In the genomic region with DNA sequence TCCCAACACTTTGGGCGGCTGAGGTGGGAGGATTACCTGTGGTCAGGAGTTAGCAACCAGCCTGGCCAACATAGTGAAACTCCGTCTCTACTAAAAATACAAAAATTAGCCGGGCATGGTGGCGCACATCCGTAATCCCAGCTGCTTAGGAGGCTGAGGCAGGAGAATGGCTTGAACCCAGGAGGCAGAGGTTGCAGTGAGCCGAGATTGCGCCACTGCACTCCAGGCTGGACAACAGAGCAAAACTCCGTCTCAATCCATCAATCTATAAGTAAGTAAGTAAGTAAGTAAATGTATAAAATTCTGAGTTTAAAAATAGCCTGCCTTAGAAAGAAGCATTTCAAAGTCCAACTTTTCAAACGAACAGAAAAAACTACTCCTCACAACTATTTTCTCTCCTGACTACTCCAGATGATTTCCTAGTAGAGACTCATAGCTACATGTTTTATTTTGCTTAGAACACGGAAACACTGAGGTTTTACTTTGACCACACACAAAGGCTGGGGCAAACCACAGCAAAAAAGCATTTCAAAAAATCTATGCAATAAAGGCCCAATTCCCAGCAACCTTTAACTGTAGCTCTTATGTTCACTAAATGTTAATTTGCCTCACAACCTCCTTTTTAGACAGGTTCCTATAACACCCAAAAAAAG, we compare ENCODE assay signal across 8 cellular contexts. TPM values are rescaled to one million over a fixed set of nuclear protein-coding genes. Genes with fewer than 3 reads are reported as not detected.
DNase-seq lines count a peak whose midpoint lies in the region; ATAC-seq and TF ChIP-seq lines count a peak whose summit lies in the region.

No MANE protein-coding gene starts in this region.

- no peaks in the 10 kb centered on the region for H4K20me1 ChIP-seq in fibroblast of lung (ENCODE audit: control insufficient read depth, extremely low read depth, insufficient read depth, low read length)

- H3K27ac Mint-ChIP-seq in T-helper 1 cell treated with Interleukin-12 subunit alpha and Interleukin-12 subunit beta and Interleukin-4 antibody, amounts not matched to agents 30 μg/mL and 1 μg/mL, for 36 hours, result peak overlapping the region; percentile 78

- intact Hi-C loops in left ventricle myocardium inferior (cut with micrococcal nuclease) (no loop called here), right cardiac atrium (cut with DNase I) (no loop called here), upper lobe of right lung (cut with DNase I) (no loop called here)

- 70% methylated on average over 10 of the region's 10 CpGs for whole genome bisulfite sequencing in right cardiac atrium

- H3K27ac ChIP-seq in left ventricle myocardium inferior (replicated peaks) (peak overlapping the region; percentile 66), right cardiac atrium (ENCODE audit: low read length) (no peak overlapping the region), fibroblast of lung (ENCODE audit: insufficient read depth, low read length) (peak overlapping the region; percentile 71), upper lobe of right lung (peak overlapping the region; percentile 12)

- ATAC-seq in right cardiac atrium (no peak), upper lobe of right lung (no peak)

- no peak for TF ChIP-seq CTCF in left ventricle myocardium inferior (IDR thresholded peaks at IDR 0.05; ENCODE audit: borderline replicate concordance)
- no peak for TF ChIP-seq CTCF in fibroblast of lung (conservative IDR thresholded peaks at IDR 0.05 in 1 of 2, IDR thresholded peaks at IDR 0.05 in 1 of 2; ENCODE audit: low read depth in 1 of 2, low read length in 2 of 2)
- TF ChIP-seq CTCF in upper lobe of right lung (IDR thresholded peaks at IDR 0.05), result no peak

- H2AFZ ChIP-seq in fibroblast of lung (ENCODE audit: low read length), result no peak overlapping the region

- no peaks in the 10 kb centered on the region for H3K9me3 ChIP-seq in left ventricle myocardium inferior (replicated peaks)
- no peaks in the 10 kb centered on the region for H3K9me3 ChIP-seq in right cardiac atrium (ENCODE audit: control insufficient read depth, low read length)
- H3K9me3 ChIP-seq in fibroblast of lung (ENCODE audit: control insufficient read depth, insufficient read depth, low read depth, low read length), result no peaks in the 10 kb centered on the region
- H3K9me3 ChIP-seq in upper lobe of right lung, result no peaks in the 10 kb centered on the region

- H3K4me2 ChIP-seq in fibroblast of lung (ENCODE audit: extremely low read depth, insufficient read depth, low read length), result peak overlapping the region; percentile 17

- peaks cover 50% of the 10 kb centered on the region for H3K79me2 ChIP-seq in fibroblast of lung (ENCODE audit: control insufficient read depth, insufficient read depth, low read length)

- H3K36me3 ChIP-seq in left ventricle myocardium inferior (peaks cover 22% of the 10 kb centered on the region), fibroblast of lung (ENCODE audit: control insufficient read depth, insufficient read depth, low read length) (peaks cover 8% of the 10 kb centered on the region), upper lobe of right lung (peaks cover 34% of the 10 kb centered on the region)

- H3K27me3 ChIP-seq in left ventricle myocardium inferior (ENCODE audit: low read depth) (no peaks in the 10 kb centered on the region), right cardiac atrium (ENCODE audit: control insufficient read depth, insufficient read depth) (no peaks in the 10 kb centered on the region), fibroblast of lung (ENCODE audit: control insufficient read depth, insufficient read depth, low read length) (no peaks in the 10 kb centered on the region), upper lobe of right lung (no peaks in the 10 kb centered on the region)

- peaks cover 34% of the 10 kb centered on the region for H3K36me3 Mint-ChIP-seq in T-helper 1 cell treated with Interleukin-12 subunit alpha and Interleukin-12 subunit beta and Interleukin-4 antibody, amounts not matched to agents 30 μg/mL and 1 μg/mL, for 36 hours (ENCODE audit: low read depth)

- H3K9ac ChIP-seq in fibroblast of lung (ENCODE audit: insufficient read depth, low read length), result no peak overlapping the region

- DNase-seq in left ventricle myocardium inferior, result no peak
- no peak for DNase-seq in right cardiac atrium
- DNase-seq in fibroblast of lung (ENCODE audit: low read depth in 2 of 2), result peak; percentile 58 to 75
- no peak for DNase-seq in upper lobe of right lung
- DNase-seq in SKM-1 (lab: John Stamatoyannopoulos, UW; ENCODE audit: unreplicated experiment), result no peak
- no peak for DNase-seq in NCI-H1694 (lab: John Stamatoyannopoulos, UW)
- no peak for DNase-seq in EL

- no peaks in the 10 kb centered on the region for H3K9me3 Mint-ChIP-seq in T-helper 1 cell treated with Interleukin-12 subunit alpha and Interleukin-12 subunit beta and Interleukin-4 antibody, amounts not matched to agents 30 μg/mL and 1 μg/mL, for 36 hours

- H3K4me1 ChIP-seq in left ventricle myocardium inferior, result peaks cover 21% of the 10 kb centered on the region
- no peaks in the 10 kb centered on the region for H3K4me1 ChIP-seq in right cardiac atrium (ENCODE audit: control insufficient read depth, insufficient read depth, low read length)
- H3K4me1 ChIP-seq in fibroblast of lung (ENCODE audit: control insufficient read depth, extremely low read depth, insufficient read depth, low read length), result peaks cover 3% of the 10 kb centered on the region
- peaks cover 13% of the 10 kb centered on the region for H3K4me1 ChIP-seq in upper lobe of right lung

- no peak overlapping the region for H3K4me3 ChIP-seq in left ventricle myocardium inferior
- H3K4me3 ChIP-seq in right cardiac atrium (ENCODE audit: low read length), result no peak overlapping the region
- H3K4me3 ChIP-seq in fibroblast of lung (replicated peaks in 1 of 4; ENCODE audit: control extremely low read depth in 1 of 4, insufficient read depth in 1 of 4, low read depth in 3 of 4, low read length in 4 of 4), result peak overlapping the region in 3 of 4 experiments; percentile 1 to 15 (median 3)
- H3K4me3 ChIP-seq in upper lobe of right lung, result peak overlapping the region; percentile 1

- peak overlapping the region; percentile 80 for H3K4me3 Mint-ChIP-seq in T-helper 1 cell treated with Interleukin-12 subunit alpha and Interleukin-12 subunit beta and Interleukin-4 antibody, amounts not matched to agents 30 μg/mL and 1 μg/mL, for 36 hours

- H3K4me1 Mint-ChIP-seq in T-helper 1 cell treated with Interleukin-12 subunit alpha and Interleukin-12 subunit beta and Interleukin-4 antibody, amounts not matched to agents 30 μg/mL and 1 μg/mL, for 36 hours (ENCODE audit: low read depth), result peaks cover 54% of the 10 kb centered on the region

- no peaks in the 10 kb centered on the region for H3K27me3 Mint-ChIP-seq in T-helper 1 cell treated with Interleukin-12 subunit alpha and Interleukin-12 subunit beta and Interleukin-4 antibody, amounts not matched to agents 30 μg/mL and 1 μg/mL, for 36 hours (ENCODE audit: low read depth)

RNA-seq across cellular contexts. Expression of gene SPTY2D1, which starts 16.3 kb away (rescaled TPM):
- total RNA-seq in left ventricle myocardium inferior, result 8.7 TPM
- total RNA-seq in right cardiac atrium, result 10 to 100 TPM; 10.1 to 13.5 (median 12.3) TPM
- polyA plus RNA-seq in right cardiac atrium, result 4.3 TPM
- 11.3 and 14.0 TPM in 2 replicates for total RNA-seq in fibroblast of lung
- polyA plus RNA-seq in fibroblast of lung, result 18.7 and 23.8 TPM in 2 replicates
- polyA plus RNA-seq in fibroblast of lung (2012), result 11.3 and 13.2 TPM in 2 replicates
- polyA minus RNA-seq in fibroblast of lung (ENCODE audit: low replicate concordance), result 8.0 and 12.1 TPM in 2 replicates
- total RNA-seq in upper lobe of right lung, result 18.5 TPM

RNA-seq across cellular contexts. Expression of gene MISFA, which starts 18.2 kb away (rescaled TPM):
- total RNA-seq in left ventricle myocardium inferior (10.7 TPM), right cardiac atrium (10 to 100 TPM in 2 of 4 donors, 1 to 10 TPM in 2; 8.2 to 16.4 (median 11.6) TPM), fibroblast of lung (0.50 and 0.51 TPM in 2 replicates), upper lobe of right lung (4.6 TPM)
- polyA plus RNA-seq in right cardiac atrium (8.2 TPM), fibroblast of lung (1.4 and 1.7 TPM in 2 replicates)
- 1.0 and 2.0 TPM in 2 replicates for polyA plus RNA-seq in fibroblast of lung (2012)
- not detected in 2 replicates for polyA minus RNA-seq in fibroblast of lung (ENCODE audit: low replicate concordance)

RNA-seq across cellular contexts. Expression of gene UEVLD, which starts 29.3 kb away (rescaled TPM):
- 17.7 TPM for total RNA-seq in left ventricle myocardium inferior
- total RNA-seq in right cardiac atrium, result 10 to 100 TPM; 16.7 to 19.0 (median 17.4) TPM
- 7.0 TPM for polyA plus RNA-seq in right cardiac atrium
- 22.1 and 25.9 TPM in 2 replicates for total RNA-seq in fibroblast of lung
- polyA plus RNA-seq in fibroblast of lung, result 25.4 and 29.0 TPM in 2 replicates
- polyA plus RNA-seq in fibroblast of lung (2012), result 15.3 and 20.2 TPM in 2 replicates
- polyA minus RNA-seq in fibroblast of lung (ENCODE audit: low replicate concordance), result 8.1 and 14.9 TPM in 2 replicates
- total RNA-seq in upper lobe of right lung, result 24.0 TPM

Comparison
In these comparisons a context has a peak if more than half of its experiments do, and no peak if none do; other contexts are left out.
1. DNase-seq: peak in fibroblast of lung (2 of 2); none in left ventricle myocardium inferior (single experiment), right cardiac atrium (0 of 3), upper lobe of right lung (single experiment), SKM-1 (single experiment), NCI-H1694 (single experiment) and EL (single experiment).
2. H3K4me3 ChIP-seq: peak in fibroblast of lung (3 of 4) and upper lobe of right lung (single experiment); none in left ventricle myocardium inferior (single experiment) and right cardiac atrium (single experiment).